In the genomic region with DNA sequence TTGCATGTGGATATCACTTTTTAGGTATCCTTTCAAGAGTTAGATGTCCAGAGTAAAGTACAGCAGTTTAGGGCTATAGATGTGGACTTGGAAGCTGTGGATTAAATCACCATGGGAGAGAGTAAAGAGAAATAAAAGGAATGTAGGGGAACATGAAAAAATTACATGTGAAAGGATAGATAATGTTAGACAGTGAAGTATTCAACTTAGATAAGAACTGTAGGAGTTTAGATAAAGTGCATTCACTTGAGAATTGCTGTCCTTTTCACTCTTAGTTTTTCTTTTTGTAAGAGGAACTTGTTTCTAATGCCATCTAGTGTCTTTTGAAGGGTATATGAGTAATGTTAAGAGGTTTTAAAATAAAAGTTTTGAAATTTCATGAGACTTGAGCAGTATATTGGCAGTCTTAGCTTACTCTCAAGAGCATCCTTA, we compare ENCODE assay signal across 10 cellular contexts. TPM values are rescaled to one million over a fixed set of nuclear protein-coding genes. Genes with fewer than 3 reads are reported as not detected.
DNase-seq lines count a peak whose midpoint lies in the region; ATAC-seq, FAIRE-seq and TF ChIP-seq lines count a peak whose summit lies in the region.
"Had no signal": no experiment of that assay in that cellular context is flagged by ENCODE, and none has a peak within 500 bp of the region (broad histone marks: within the 10 kb centered on the region; RNA-seq: fewer than 3 reads in every experiment).

No MANE protein-coding gene starts in this region.

- H3K79me2 ChIP-seq in Loucy (ENCODE audit: insufficient read depth, low read length) = 0 out of 2 replicates have a peak, but pooled peaks cover 6% of the 10 kb centered on the region

- H3F3A ChIP-seq in Loucy (ENCODE audit: low read depth) = no peaks in the 10 kb centered on the region

- H3K9me3 ChIP-seq in Loucy (ENCODE audit: insufficient read depth, low read depth, low read length) (no peaks in the 10 kb centered on the region), adrenal gland (replicated peaks in 1 of 3) (peaks cover 0 to 3% (median 0%) of the 10 kb centered on the region in 3 donors), lower lobe of right lung (no peaks in the 10 kb centered on the region)
- H3K9me3 ChIP-seq: Peyer's patch had no signal

- peak; percentile 55 to 83 for ATAC-seq in lower lobe of right lung

- intact Hi-C loops in adrenal gland (cut with DNase I) (loop anchor here in 1 of 2 donors (10.0 kb wide), 1 partner anchor 139 kb away; no protein-coding TSS in a partner anchor), lower lobe of right lung (cut with DNase I) (no loop called here)

- H3K4me1 ChIP-seq in Loucy (ENCODE audit: insufficient read depth, low read length, poor library complexity, severe bottlenecking) (no peaks in the 10 kb centered on the region), adrenal gland (replicated peaks in 1 of 2) (peaks cover 0 to 6% of the 10 kb centered on the region in 2 donors), lower lobe of right lung (peaks cover 15% of the 10 kb centered on the region)

- DNase-seq in adrenal gland = no peak
- no peak for DNase-seq in lower lobe of right lung
- no peak for DNase-seq in NCI-H2227 (lab: John Stamatoyannopoulos, UW; ENCODE audit: unreplicated experiment)
- DNase-seq in NCI-H1694 (lab: John Stamatoyannopoulos, UW) = no peak
- DNase-seq in NCI-H526 (lab: John Stamatoyannopoulos, UW) = no peak
- no peak for DNase-seq in H7
- DNase-seq: effector memory CD4-positive, alpha-beta T cell; Peyer's patch had no signal

- TF ChIP-seq CTCF in Loucy (conservative IDR thresholded peaks at IDR 0.05; ENCODE audit: low read length) (peak; percentile 50), adrenal gland (IDR thresholded peaks at IDR 0.05) (peak in 5 of 6 experiments; percentile 17 to 47 (median 44)), lower lobe of right lung (IDR thresholded peaks at IDR 0.05) (no peak)

- no peaks in the 10 kb centered on the region for H3K36me3 ChIP-seq in Loucy (ENCODE audit: insufficient read depth, low read length)
- H3K36me3 ChIP-seq in adrenal gland (replicated peaks in 1 of 2) = no peaks in the 10 kb centered on the region
- no peaks in the 10 kb centered on the region for H3K36me3 ChIP-seq in lower lobe of right lung
- no peaks in the 10 kb centered on the region for H3K36me3 ChIP-seq in H7 (replicated peaks; ENCODE audit: control insufficient read depth, insufficient read depth, low read length)

- H3K9me2 ChIP-seq in Loucy (replicated peaks; ENCODE audit: low read depth, low read length) = no peaks in the 10 kb centered on the region

- no peak overlapping the region for H2AFZ ChIP-seq in Loucy (ENCODE audit: low read length)

- FAIRE-seq in G401.6 (lab: Jason Lieb, UNC) = peak; percentile 96

- no peak for TF ChIP-seq POLR2A in adrenal gland (IDR thresholded peaks at IDR 0.05)

- H3K27me3 ChIP-seq in Loucy (ENCODE audit: insufficient read depth, low read length, poor library complexity, severe bottlenecking) (no peaks in the 10 kb centered on the region), adrenal gland (no peaks in the 10 kb centered on the region), lower lobe of right lung (ENCODE audit: low read depth) (no peaks in the 10 kb centered on the region), H7 (ENCODE audit: control insufficient read depth, insufficient read depth, low read length) (no peaks in the 10 kb centered on the region)
- H3K27me3 ChIP-seq: Peyer's patch had no signal

- H3K27ac ChIP-seq in adrenal gland (no peak overlapping the region), lower lobe of right lung (no peak overlapping the region)
- H3K27ac ChIP-seq: Peyer's patch had no signal

- no peak overlapping the region for H3K4me2 ChIP-seq in Loucy (ENCODE audit: low read depth, low read length, poor library complexity, severe bottlenecking)

- H3K4me3 ChIP-seq in Loucy (ENCODE audit: low read length, poor library complexity, severe bottlenecking) (no peak overlapping the region), adrenal gland (no peak overlapping the region), lower lobe of right lung (no peak overlapping the region), H7 (ENCODE audit: insufficient read depth, low read depth, low read length) (no peak overlapping the region)
- H3K4me3 ChIP-seq: Peyer's patch had no signal

- H3K9ac ChIP-seq in Loucy (ENCODE audit: low read depth, low read length, poor library complexity, severe bottlenecking) = no peak overlapping the region

- H4K20me1 ChIP-seq in Loucy (ENCODE audit: insufficient read depth, low read length, poor library complexity, severe bottlenecking) = no peaks in the 10 kb centered on the region

RNA-seq across cellular contexts. Expression of a gene that starts 40.1 kb away (rescaled TPM):
- 10 to 100 TPM; 18.1 to 38.5 (median 23.5) TPM for total RNA-seq in adrenal gland
- polyA plus RNA-seq in adrenal gland = 10 to 100 TPM; 18.4 to 35.6 (median 27.5) TPM
- 25.8 TPM for total RNA-seq in lower lobe of right lung
- 31.8 and 51.0 TPM in 2 replicates for total RNA-seq in H7 (2014; rRNA removed; shearing (Covaris generic))
